Comparison of ENCODE assay signal across 24 cellular contexts in genomic region chr16:75323928-75324327, GRCh38.
A peak's percentile ranks its signal among the peaks of the same experiment; 100 is the strongest.
DNase-seq lines count a peak whose midpoint lies in the region; ATAC-seq and TF ChIP-seq lines count a peak whose summit lies in the region.
"Had no signal": no experiment of that assay in that cellular context is flagged by ENCODE, and none has a peak within 500 bp of the region (broad histone marks: within the 10 kb centered on the region; RNA-seq: fewer than 3 reads in every experiment).

No MANE protein-coding gene starts in this region.

- no peaks in the 10 kb centered on the region for H3K36me3 ChIP-seq in CD4-positive, CD25-positive, alpha-beta regulatory T cell (ENCODE audit: control insufficient read depth, insufficient read depth, low read length)
- no peaks in the 10 kb centered on the region for H3K36me3 ChIP-seq in HEK293 (ENCODE audit: control insufficient read depth in 2 of 2, insufficient read depth in 1 of 2, low read length in 2 of 2)
- peaks cover 0 to 5% (median 1%) of the 10 kb centered on the region in 4 donors for H3K36me3 ChIP-seq in esophagus muscularis mucosa
- H3K36me3 ChIP-seq: lower lobe of right lung, neutrophil, transverse colon had no signal

- H3K27me3 Mint-ChIP-seq in CD4-positive, CD25-positive, alpha-beta regulatory T cell = peaks cover 6% of the 10 kb centered on the region
- H3K27me3 Mint-ChIP-seq in WTC11 (ENCODE audit: low read depth) (no peaks in the 10 kb centered on the region), mesothelial cell of epicardium (ENCODE audit: low read depth) (no peaks in the 10 kb centered on the region)
- H3K27me3 Mint-ChIP-seq: activated naive CD4-positive, alpha-beta T cell treated with anti-CD3 and anti-CD28 coated beads, Interleukin-2, amount 50 U/mL, for 24 hours; CD8-positive, alpha-beta memory T cell had no signal

- H3K36me3 Mint-ChIP-seq in CD4-positive, CD25-positive, alpha-beta regulatory T cell = peaks cover 14% of the 10 kb centered on the region
- H3K36me3 Mint-ChIP-seq in WTC11 = peaks cover 4% of the 10 kb centered on the region; the same call in 1 of the 2 replicates
- peaks cover 7% of the 10 kb centered on the region for H3K36me3 Mint-ChIP-seq in mesothelial cell of epicardium

- CTCF ChIA-PET in HEK293 (lab: Yijun Ruan, JAX) (interaction anchor here (0.6 to 1.0 kb wide), 3 partner anchors 90 to 475 kb away, joined by 3 to 5 read pairs (median 3); no protein-coding TSS in a partner anchor), WTC11 (lab: Charles Lee) (interaction anchor here (0.5 to 1.2 kb wide), 3 partner anchors 51 to 437 kb away, joined by 3 read pairs; no protein-coding TSS in a partner anchor)

- peaks cover 0 to 5% (median 0%) of the 10 kb centered on the region in 7 donors for H3K9me3 Mint-ChIP-seq in CD4-positive, CD25-positive, alpha-beta regulatory T cell
- no peaks in the 10 kb centered on the region for H3K9me3 Mint-ChIP-seq in WTC11
- H3K9me3 Mint-ChIP-seq in mesothelial cell of epicardium = no peaks in the 10 kb centered on the region
- H3K9me3 Mint-ChIP-seq: activated B cell treated with CpG ODN at 0.5 μM for 24 hours; activated CD4-positive, alpha-beta memory T cell treated with anti-CD3 and anti-CD28 coated beads for 36 hours; activated naive CD4-positive, alpha-beta T cell treated with anti-CD3 and anti-CD28 coated beads, Interleukin-2, amount 50 U/mL, for 24 hours; activated T-helper 17 cell treated with anti-CD3 and anti-CD28 coated beads, Interleukin-2, amount 50 U/mL, for 72 hours; CD8-positive, alpha-beta memory T cell had no signal

- DNase-seq in CD4-positive, CD25-positive, alpha-beta regulatory T cell = no peak
- no peak for DNase-seq in WTC11 (ENCODE audit: low spot score)
- DNase-seq in mesothelial cell of epicardium (ENCODE audit: low spot score in 2 of 2, unreplicated experiment in 2 of 2) = no peak
- no peak for DNase-seq in esophagus muscularis mucosa (ENCODE audit: extremely low spot score)
- DNase-seq in CD1c-positive myeloid dendritic cell (ENCODE audit: extremely low spot score) = no peak
- DNase-seq: activated B cell treated with CpG ODN at 0.5 μM for 24 hours; activated CD4-positive, alpha-beta memory T cell treated with anti-CD3 and anti-CD28 coated beads for 36 hours; activated CD8-positive, alpha-beta memory T cell treated with anti-CD3 and anti-CD28 coated beads, Interleukin-2, amount 50 U/mL, for 48 hours; anterior cingulate cortex; caudate nucleus; CD8-positive, alpha-beta memory T cell; dermis blood vessel endothelial cell; DMS53; GF-D8; HCEC 1CT; kidney; lower lobe of right lung; NCI-H526 treated with DMSO at 0.1 percent for 48 hours; transverse colon had no signal

- H3K27ac ChIP-seq in CD4-positive, CD25-positive, alpha-beta regulatory T cell (ENCODE audit: insufficient read depth, low read length, poor library complexity, severe bottlenecking) = no peak overlapping the region
- H3K27ac ChIP-seq in HEK293 (ENCODE audit: extremely low read depth, low read depth, low read length) (no peak overlapping the region), esophagus muscularis mucosa (replicated peaks in 1 of 4) (no peak overlapping the region)
- H3K27ac ChIP-seq: lower lobe of right lung, neutrophil, transverse colon had no signal

- H3K4me1 Mint-ChIP-seq in CD4-positive, CD25-positive, alpha-beta regulatory T cell = peaks cover 8 to 65% (median 49%) of the 10 kb centered on the region in 4 donors
- peaks cover 17% of the 10 kb centered on the region for H3K4me1 Mint-ChIP-seq in WTC11
- peaks cover 8% of the 10 kb centered on the region for H3K4me1 Mint-ChIP-seq in mesothelial cell of epicardium

- TF ChIP-seq POLR2A in esophagus muscularis mucosa (IDR thresholded peaks at IDR 0.05; ENCODE audit: low read depth) = no peak

- H3K27me3 ChIP-seq in CD4-positive, CD25-positive, alpha-beta regulatory T cell (ENCODE audit: control insufficient read depth, insufficient read depth, low read length) = no peaks in the 10 kb centered on the region
- no peaks in the 10 kb centered on the region for H3K27me3 ChIP-seq in esophagus muscularis mucosa
- H3K27me3 ChIP-seq: transverse colon had no signal

- H3K4me3 ChIP-seq in CD4-positive, CD25-positive, alpha-beta regulatory T cell (ENCODE audit: low read depth, low read length) = no peak overlapping the region
- no peak overlapping the region for H3K4me3 ChIP-seq in HEK293 (ENCODE audit: low read depth, low read length)
- H3K4me3 ChIP-seq in esophagus muscularis mucosa = no peak overlapping the region
- H3K4me3 ChIP-seq: lower lobe of right lung, transverse colon had no signal

- no peak for TF ChIP-seq CTCF in HEK293 (tag by site-specific recombination; IDR thresholded peaks at IDR 0.05)
- no peak for TF ChIP-seq CTCF in WTC11 (IDR thresholded peaks at IDR 0.05)
- no peak for TF ChIP-seq CTCF in mesothelial cell of epicardium (IDR thresholded peaks at IDR 0.05; ENCODE audit: unreplicated experiment)
- no peak for TF ChIP-seq CTCF in esophagus muscularis mucosa (IDR thresholded peaks at IDR 0.05)

- H3K4me3 Mint-ChIP-seq in CD4-positive, CD25-positive, alpha-beta regulatory T cell = peak overlapping the region in 2 of 4 donors; percentile 19 to 45
- H3K4me3 Mint-ChIP-seq in WTC11 = no peak overlapping the region
- no peak overlapping the region for H3K4me3 Mint-ChIP-seq in mesothelial cell of epicardium
- H3K4me3 Mint-ChIP-seq: activated B cell treated with CpG ODN at 0.5 μM for 24 hours; activated CD4-positive, alpha-beta memory T cell treated with anti-CD3 and anti-CD28 coated beads for 36 hours; activated naive CD4-positive, alpha-beta T cell treated with anti-CD3 and anti-CD28 coated beads, Interleukin-2, amount 50 U/mL, for 24 hours; activated T-helper 17 cell treated with anti-CD3 and anti-CD28 coated beads, Interleukin-2, amount 50 U/mL, for 72 hours; CD8-positive, alpha-beta memory T cell had no signal

- ATAC-seq in CD4-positive, CD25-positive, alpha-beta regulatory T cell (ENCODE audit: low read depth in 2 of 2) = no peak
- no peak for ATAC-seq in WTC11
- no peak for ATAC-seq in GM18868 (IDR thresholded peaks at IDR 0.05; ENCODE audit: unreplicated experiment)
- ATAC-seq: activated T-helper 17 cell treated with anti-CD3 and anti-CD28 coated beads, Interleukin-2, amount 50 U/mL, for 72 hours; lower lobe of right lung had no signal

- peak overlapping the region in 2 of 3 donors; percentile 26 for H3K27ac Mint-ChIP-seq in CD4-positive, CD25-positive, alpha-beta regulatory T cell
- H3K27ac Mint-ChIP-seq in WTC11 = peak overlapping the region; percentile 60
- peak overlapping the region; percentile 9 for H3K27ac Mint-ChIP-seq in mesothelial cell of epicardium
- H3K27ac Mint-ChIP-seq: activated B cell treated with CpG ODN at 0.5 μM for 24 hours; activated CD4-positive, alpha-beta memory T cell treated with anti-CD3 and anti-CD28 coated beads for 36 hours; activated naive CD4-positive, alpha-beta T cell treated with anti-CD3 and anti-CD28 coated beads, Interleukin-2, amount 50 U/mL, for 24 hours; activated T-helper 17 cell treated with anti-CD3 and anti-CD28 coated beads, Interleukin-2, amount 50 U/mL, for 72 hours; CD8-positive, alpha-beta memory T cell had no signal

- no peaks in the 10 kb centered on the region for H3K9me3 ChIP-seq in CD4-positive, CD25-positive, alpha-beta regulatory T cell (ENCODE audit: control insufficient read depth in 2 of 2, low read length in 2 of 2)
- H3K9me3 ChIP-seq in HEK293 (ENCODE audit: control insufficient read depth, insufficient read depth, low read depth, low read length) (no peaks in the 10 kb centered on the region), esophagus muscularis mucosa (no peaks in the 10 kb centered on the region)
- H3K9me3 ChIP-seq: lower lobe of right lung, neutrophil, transverse colon had no signal

- POLR2A ChIA-PET in HEK293 (lab: Yijun Ruan, JAX) (no interaction called here), WTC11 (lab: Charles Lee) (interaction anchor here (0.7 to 1.1 kb wide), 2 partner anchors 71 to 97 kb away, joined by 3 read pairs; no protein-coding TSS in a partner anchor)

- intact Hi-C loops in esophagus muscularis mucosa (cut with DNase I) = no loop called here

- H3K4me1 ChIP-seq in CD4-positive, CD25-positive, alpha-beta regulatory T cell (ENCODE audit: control insufficient read depth, insufficient read depth, low read length, poor library complexity, severe bottlenecking) = peaks cover 48% of the 10 kb centered on the region
- H3K4me1 ChIP-seq in HEK293 (ENCODE audit: control insufficient read depth, insufficient read depth, low read length) (peaks cover 10% of the 10 kb centered on the region), esophagus muscularis mucosa (peaks cover 0 to 4% (median 0%) of the 10 kb centered on the region in 4 donors)

- 78% methylated on average over 3 of the region's 3 CpGs for WGBS in esophagus muscularis mucosa

- TF ChIP-seq EP300 in esophagus muscularis mucosa (IDR thresholded peaks at IDR 0.05) = no peak

TF ChIP-seq in HEK293, 187 proteins besides CTCF, POLR2A, EP300 and RAD21 (continues in another document):
- TF ChIP-seq ZNF530 (tag by site-specific recombination; IDR thresholded peaks at IDR 0.05; ENCODE audit: low read depth) (no peak), ZFP41 (tag by site-specific recombination; IDR thresholded peaks at IDR 0.05; ENCODE audit: borderline replicate concordance) (no peak), GLI4 (tag by site-specific recombination; IDR thresholded peaks at IDR 0.05) (no peak)

TF ChIP-seq in WTC11, 78 proteins besides CTCF, POLR2A, EP300 and RAD21 (continues in another document):
- TF ChIP-seq TP53 (CRISPR knock-in tag; IDR thresholded peaks at IDR 0.05) = no peak
- TF ChIP-seq USF2 (CRISPR knock-in tag; IDR thresholded peaks at IDR 0.05) = no peak
- no peak for TF ChIP-seq OVOL2 (CRISPR knock-in tag; IDR thresholded peaks at IDR 0.05; ENCODE audit: borderline replicate concordance)
- no peak for TF ChIP-seq NFE2L1 (CRISPR knock-in tag; IDR thresholded peaks at IDR 0.05)
- no peak for TF ChIP-seq ZNF232 (CRISPR knock-in tag; IDR thresholded peaks at IDR 0.05)
- TF ChIP-seq ZNF423 (CRISPR knock-in tag; IDR thresholded peaks at IDR 0.05) = no peak

Comparison
In these comparisons a context has a peak if more than half of its experiments do, and no peak if none do; other contexts are left out.
1. H3K27ac Mint-ChIP-seq: peak in every context shown above with its lines; median percentile 60 in WTC11; 26 in CD4-positive, CD25-positive, alpha-beta regulatory T cell; 9 in mesothelial cell of epicardium.